ENCODE assay signal across 10 cellular contexts in genomic region chr1:244654284-244655038, GRCh38. TPM values are rescaled to one million over a fixed set of nuclear protein-coding genes. Genes with fewer than 3 reads are reported as not detected.
DNase-seq lines count a peak whose midpoint lies in the region; ATAC-seq, FAIRE-seq and TF ChIP-seq lines count a peak whose summit lies in the region.
"Had no signal": no experiment of that assay in that cellular context is flagged by ENCODE, and none has a peak within 500 bp of the region (broad histone marks: within the 10 kb centered on the region; RNA-seq: fewer than 3 reads in every experiment).

No MANE protein-coding gene starts in this region.

- no peak overlapping the region for H3K14ac ChIP-seq in H1 (ENCODE audit: insufficient read length)

- H3K4ac ChIP-seq in H1 (replicated peaks; ENCODE audit: insufficient read length, low read depth, low read length): no peak overlapping the region

- H2BK12ac ChIP-seq in H1 (ENCODE audit: low read depth, low read length): no peak overlapping the region

- H3K9me3 Mint-ChIP-seq in neural progenitor cell (peaks cover 6% of the 10 kb centered on the region), CD14-positive monocyte (peaks cover 0 to 3% (median 0%) of the 10 kb centered on the region in 7 donors)

- H3K79me1 ChIP-seq in H1 (ENCODE audit: low read depth, low read length): peaks cover 3% of the 10 kb centered on the region; the same call in 1 of the 2 replicates

- H3K27ac Mint-ChIP-seq in neural progenitor cell (no peak overlapping the region), CD14-positive monocyte (no peak overlapping the region)

- no peak overlapping the region for H2BK5ac ChIP-seq in H1 (ENCODE audit: low read depth, low read length)

- TF ChIP-seq CTCF in H1 (IDR thresholded peaks at IDR 0.05; ENCODE audit: control extremely low read depth in 1 of 3, insufficient read depth in 1 of 3, low read depth in 1 of 3, low read length in 3 of 3) (no peak), neural progenitor cell (IDR thresholded peaks at IDR 0.05) (no peak), CD14-positive monocyte (IDR thresholded peaks at IDR 0.05) (no peak)

- no peak overlapping the region for H2BK15ac ChIP-seq in H1 (ENCODE audit: low read length)

- 26% methylated on average over 4 of the region's 4 CpGs; no CpG with 5 or more reads in 1 of the 2 experiments for WGBS in H1 (ENCODE audit: extremely low coverage in 1 of 2, insufficient coverage in 1 of 2, insufficient read length in 1 of 2, insufficient replicate concordance in 2 of 2, low coverage in 1 of 2, low lambda C conversion rate in 2 of 2, missing lambda C conversion rate in 1 of 2), 2 experiments

- peak overlapping the region; percentile 79 for H3K4me2 ChIP-seq in BLaER1
- peak overlapping the region; percentile 63 to 87 for H3K4me2 ChIP-seq in H1 (ENCODE audit: insufficient read depth in 1 of 2, low read depth in 2 of 2, low read length in 2 of 2)
- peak overlapping the region; percentile 91 for H3K4me2 ChIP-seq in neural progenitor cell

- no peak overlapping the region for H3K23ac ChIP-seq in H1 (ENCODE audit: insufficient read length)

- peaks cover 25 to 62% of the 10 kb centered on the region in 2 experiments for H3K79me2 ChIP-seq in H1 (ENCODE audit: control insufficient read depth in 1 of 2, insufficient read depth in 2 of 2, low read length in 2 of 2)
- peaks cover 64% of the 10 kb centered on the region for H3K79me2 ChIP-seq in neural progenitor cell (ENCODE audit: low read depth)

- H3K36me3 ChIP-seq in BLaER1 (peaks cover 33% of the 10 kb centered on the region), H1 (ENCODE audit: control insufficient read depth in 2 of 4, insufficient read depth in 4 of 4, low read length in 3 of 4) (peaks cover 0 to 17% (median 4%) of the 10 kb centered on the region in 4 experiments; a peak in 3 of 8 replicates), neural progenitor cell (peaks cover 10% of the 10 kb centered on the region)

- no peak for TF ChIP-seq EP300 in H1 (IDR thresholded peaks at IDR 0.05; ENCODE audit: borderline replicate concordance in 1 of 2, low read depth in 2 of 2, low read length in 2 of 2)

- no peak overlapping the region for H4K91ac ChIP-seq in H1 (replicated peaks; ENCODE audit: insufficient read length, low read length)

- CTCF ChIA-PET in H1 (lab: Charles Lee; ENCODE audit: partially characterized antibody): interaction anchor here (1.6 to 4.4 kb wide), 2 partner anchors 18 to 50 kb away, joined by 4 to 20 read pairs; no protein-coding TSS in a partner anchor

- FAIRE-seq in H1 (lab: Jason Lieb, UNC): no peak
- FAIRE-seq: HTR-8/SVneo had no signal

- peaks cover 2% of the 10 kb centered on the region; the same call in 1 of the 2 replicates for H3K23me2 ChIP-seq in H1 (ENCODE audit: low read depth, low read length)

- H3K27me3 ChIP-seq in BLaER1 (no peaks in the 10 kb centered on the region), H1 (replicated peaks in 1 of 4; ENCODE audit: control insufficient read depth in 3 of 4, extremely low read depth in 1 of 4, insufficient read depth in 3 of 4, low read length in 3 of 4) (no peaks in the 10 kb centered on the region), neural progenitor cell (no peaks in the 10 kb centered on the region)

- H3K4me3 Mint-ChIP-seq in neural progenitor cell (no peak overlapping the region), CD14-positive monocyte (no peak overlapping the region)

- H3K27ac ChIP-seq in BLaER1: peak overlapping the region; percentile 97
- no peak overlapping the region for H3K27ac ChIP-seq in H1 (ENCODE audit: low read depth, low read length)
- H3K27ac ChIP-seq in neural progenitor cell: no peak overlapping the region

- H2AK5ac ChIP-seq in H1 (ENCODE audit: low read depth, low read length): no peak overlapping the region

- H2AFZ ChIP-seq in H1 (ENCODE audit: low read length): no peak overlapping the region
- no peak overlapping the region for H2AFZ ChIP-seq in neural progenitor cell (replicated peaks)

- POLR2A ChIA-PET in H1 (lab: Charles Lee; ENCODE audit: partially characterized antibody): interaction anchor here (1.0 to 1.4 kb wide), 3 partner anchors 12 to 193 kb away, joined by 3 to 6 read pairs (median 4); partner anchors contain the start of gene CATSPERE

- H3K4me1 Mint-ChIP-seq in neural progenitor cell (peaks cover 17% of the 10 kb centered on the region), CD14-positive monocyte (peaks cover 27% of the 10 kb centered on the region)

- no peak for TF ChIP-seq RAD21 in H1 (IDR thresholded peaks at IDR 0.05 in 1 of 2, conservative IDR thresholded peaks at IDR 0.05 in 1 of 2; ENCODE audit: low read depth in 2 of 2, low read length in 2 of 2)

- H2BK20ac ChIP-seq in H1 (ENCODE audit: low read length): no peak overlapping the region

- H3K4me3 ChIP-seq in BLaER1 (peak overlapping the region; percentile 95), H1 (ENCODE audit: extremely low read depth in 1 of 4, insufficient read depth in 2 of 4, low read depth in 3 of 4, low read length in 4 of 4) (peak overlapping the region; percentile 76 to 89 (median 88)), neural progenitor cell (peak overlapping the region; percentile 98)

- H4K20me1 ChIP-seq in BLaER1: peaks cover 56% of the 10 kb centered on the region
- peaks cover 1 to 8% of the 10 kb centered on the region in 2 experiments for H4K20me1 ChIP-seq in H1 (replicated peaks in 1 of 2; ENCODE audit: control insufficient read depth in 1 of 2, insufficient read depth in 2 of 2, low read length in 2 of 2)
- peaks cover 27% of the 10 kb centered on the region for H4K20me1 ChIP-seq in neural progenitor cell (ENCODE audit: low read depth)

- H3K18ac ChIP-seq in H1 (ENCODE audit: extremely low read depth, low read length): no peak overlapping the region

- H3K9me3 ChIP-seq in BLaER1 (peaks cover 27% of the 10 kb centered on the region), H1 (ENCODE audit: insufficient read depth in 2 of 2, low read depth in 1 of 2, low read length in 1 of 2) (no peaks in the 10 kb centered on the region), neural progenitor cell (ENCODE audit: low read depth) (no peaks in the 10 kb centered on the region)

- H3K4me1 ChIP-seq in BLaER1 (peaks cover 32% of the 10 kb centered on the region), H1 (replicated peaks in 1 of 4; ENCODE audit: control insufficient read depth in 3 of 4, insufficient read depth in 4 of 4, low read length in 3 of 4) (peaks cover 2 to 19% (median 13%) of the 10 kb centered on the region in 4 experiments; a peak in 6 of 7 replicates), neural progenitor cell (peaks cover 35% of the 10 kb centered on the region)

- peaks cover 25% of the 10 kb centered on the region for H3F3A ChIP-seq in neural progenitor cell (ENCODE audit: low read depth)

- H3K36me3 Mint-ChIP-seq in neural progenitor cell (peaks cover 27% of the 10 kb centered on the region), CD14-positive monocyte (peaks cover 21 to 29% of the 10 kb centered on the region in 2 donors)

- no peak overlapping the region for H4K8ac ChIP-seq in H1 (ENCODE audit: extremely low read depth, insufficient read depth, low read length)

- H3K9ac ChIP-seq in BLaER1 (peak overlapping the region; percentile 98), H1 (replicated peaks in 1 of 4; ENCODE audit: extremely low read depth in 1 of 4, low read depth in 3 of 4, low read length in 3 of 4) (peak overlapping the region; percentile 75 to 88 (median 82); a peak in 6 of 7 replicates), neural progenitor cell (peak overlapping the region; percentile 93)

- DNase-seq in M059J (ENCODE audit: low read depth) (peak; percentile 17), H1 (ENCODE audit: low read depth in 1 of 2, low spot score in 2 of 2) (no peak), neural progenitor cell (ENCODE audit: low spot score) (no peak), CD14-positive monocyte (ENCODE audit: low spot score) (no peak)
- DNase-seq: activated gamma-delta T cell had no signal

- no peak for TF ChIP-seq POLR2A in H1 (IDR thresholded peaks at IDR 0.05; ENCODE audit: control extremely low read depth in 1 of 2, low read depth in 2 of 2, low read length in 2 of 2)

- no peak overlapping the region for H4K5ac ChIP-seq in H1 (ENCODE audit: insufficient read length, low read depth, low read length)

- H2BK120ac ChIP-seq in H1 (replicated peaks; ENCODE audit: low read depth, low read length): no peak overlapping the region

- intact Hi-C loops in CD14-positive monocyte (cut with micrococcal nuclease): loop anchor here in 1 of 2 donors (10.0 kb wide), 2 partner anchors 180 to 210 kb away; partner anchors contain the start of genes COX20 and HNRNPU

- ATAC-seq in HG03045 (IDR thresholded peaks at IDR 0.05; ENCODE audit: unreplicated experiment): no peak
- no peak for ATAC-seq in HG02588 (IDR thresholded peaks at IDR 0.05; ENCODE audit: unreplicated experiment)
- ATAC-seq in HG03439 (IDR thresholded peaks at IDR 0.05; ENCODE audit: unreplicated experiment): no peak

- H3K27me3 Mint-ChIP-seq in neural progenitor cell (ENCODE audit: insufficient read depth, low read depth) (no peaks in the 10 kb centered on the region), CD14-positive monocyte (ENCODE audit: low read depth in 3 of 3) (peaks cover 0 to 4% (median 0%) of the 10 kb centered on the region in 3 donors)

- no peak overlapping the region for H3K56ac ChIP-seq in H1 (replicated peaks; ENCODE audit: insufficient read length, low read depth, low read length)

TF ChIP-seq in H1, 55 proteins besides CTCF, POLR2A, EP300 and RAD21 (continues in another document):
- no peak for TF ChIP-seq SUZ12 (IDR thresholded peaks at IDR 0.05; ENCODE audit: low read length)

RNA-seq across cellular contexts. Expression of gene DESI2, which starts 1.5 kb away (rescaled TPM):
- 37.2 and 59.0 TPM in 2 replicates for total RNA-seq in M059J (2014; rRNA removed; shearing (Covaris generic))
- total RNA-seq in H1 (2021; fragmentation: NEBNext Ultra II Directional; extraction: Animal tissue kit (Norgen Biotek cat#: 25700)): 105 and 110 TPM in 2 replicates
- 36.1 and 54.0 TPM in 2 replicates for polyA plus RNA-seq in H1 (2011; rRNA removed)
- 48.2 TPM for polyA plus RNA-seq in H1 (2011; cell fraction: cytosol; rRNA removed)
- 38.4 TPM for polyA plus RNA-seq in H1 (2011; cell fraction: nucleus; rRNA removed)
- polyA plus RNA-seq in H1 (2012, experiment 1 of 2): 43.5 to 72.3 TPM (median 47.2 TPM) in 4 replicates
- 13.5 TPM for polyA plus RNA-seq in H1 (2012, experiment 2 of 2)
- polyA plus RNA-seq in H1 (2013, experiment 1 of 2): 41.5 TPM
- 43.0 TPM for polyA plus RNA-seq in H1 (2013, experiment 2 of 2)
- 92.4 and 110 TPM in 2 replicates for polyA minus RNA-seq in H1 (2011; rRNA and poly(A)+ RNA removed)
- polyA minus RNA-seq in H1 (2011; cell fraction: cytosol; rRNA and poly(A)+ RNA removed): 57.2 TPM
- polyA minus RNA-seq in H1 (2011; cell fraction: nucleus; rRNA and poly(A)+ RNA removed): 71.3 TPM
- 79.1 and 110 TPM in 2 replicates for total RNA-seq in neural progenitor cell (ENCODE audit: low replicate concordance)
- 10 to 100 TPM; 11.2 to 12.0 TPM for polyA plus RNA-seq in CD14-positive monocyte
